Comparison of ENCODE assay signal across 19 cellular contexts in genomic region chr3:56019490-56019889, GRCh38.
"Had no signal": no experiment of that assay in that cellular context is flagged by ENCODE, and none has a peak within 500 bp of the region (broad histone marks: within the 10 kb centered on the region; RNA-seq: fewer than 3 reads in every experiment).

No MANE protein-coding gene starts in this region.

- H3K9me3 ChIP-seq: colonic mucosa, ovary, thoracic aorta, uterus had no signal

- H3K36me3 ChIP-seq: colonic mucosa, ovary, thoracic aorta, uterus had no signal

- H3K4me3 Mint-ChIP-seq: activated naive CD8-positive, alpha-beta T cell; naive thymus-derived CD4-positive, alpha-beta T cell; type B pancreatic cell had no signal

- H3K4me3 ChIP-seq: colonic mucosa, ovary, thoracic aorta, uterus had no signal

- ATAC-seq: naive thymus-derived CD4-positive, alpha-beta T cell had no signal

- H3K27me3 Mint-ChIP-seq: progenitor cell of endocrine pancreas had no signal

- DNase-seq: activated CD4-positive, alpha-beta T cell treated with anti-CD3 and anti-CD28 coated beads for 4 hours; activated CD4-positive, alpha-beta T cell treated with anti-CD3 and anti-CD28 coated beads, Interleukin-2, amount 50 U/mL, for 4 hours; activated effector memory CD4-positive, alpha-beta T cell treated with Interleukin-2 at 50 U/mL for 16 hours; activated naive CD4-positive, alpha-beta T cell treated with Interleukin-2 at 50 U/mL for 16 hours; activated T-cell treated with anti-CD3 and anti-CD28 coated beads for 4 hours; anterior cingulate cortex; cerebellar nuclear complex; colonic mucosa; effector CD8-positive, alpha-beta T cell; midbrain; naive thymus-derived CD4-positive, alpha-beta T cell; ovary; stimulated activated CD4-positive, alpha-beta T cell treated with anti-CD3 and anti-CD28 coated beads, Interleukin-2, amount 100 ng/mL, for 48 hours; stimulated activated naive CD4-positive, alpha-beta T cell treated with Interleukin-2 at 50 U/mL for 16 hours; uterus had no signal

- H3K27ac ChIP-seq: colonic mucosa, ovary, thoracic aorta, uterus had no signal

- H3K36me3 Mint-ChIP-seq: activated naive CD8-positive, alpha-beta T cell; naive thymus-derived CD4-positive, alpha-beta T cell; type B pancreatic cell had no signal

- H3K4me1 ChIP-seq: colonic mucosa, uterus had no signal

- H3K27me3 ChIP-seq: colonic mucosa, ovary, uterus had no signal

- H3K4me1 Mint-ChIP-seq: naive thymus-derived CD4-positive, alpha-beta T cell had no signal

- H3K27ac Mint-ChIP-seq: activated naive CD8-positive, alpha-beta T cell; naive thymus-derived CD4-positive, alpha-beta T cell; progenitor cell of endocrine pancreas; type B pancreatic cell had no signal
